ENCODE assay signal across 1 cellular context in the genomic region with DNA sequence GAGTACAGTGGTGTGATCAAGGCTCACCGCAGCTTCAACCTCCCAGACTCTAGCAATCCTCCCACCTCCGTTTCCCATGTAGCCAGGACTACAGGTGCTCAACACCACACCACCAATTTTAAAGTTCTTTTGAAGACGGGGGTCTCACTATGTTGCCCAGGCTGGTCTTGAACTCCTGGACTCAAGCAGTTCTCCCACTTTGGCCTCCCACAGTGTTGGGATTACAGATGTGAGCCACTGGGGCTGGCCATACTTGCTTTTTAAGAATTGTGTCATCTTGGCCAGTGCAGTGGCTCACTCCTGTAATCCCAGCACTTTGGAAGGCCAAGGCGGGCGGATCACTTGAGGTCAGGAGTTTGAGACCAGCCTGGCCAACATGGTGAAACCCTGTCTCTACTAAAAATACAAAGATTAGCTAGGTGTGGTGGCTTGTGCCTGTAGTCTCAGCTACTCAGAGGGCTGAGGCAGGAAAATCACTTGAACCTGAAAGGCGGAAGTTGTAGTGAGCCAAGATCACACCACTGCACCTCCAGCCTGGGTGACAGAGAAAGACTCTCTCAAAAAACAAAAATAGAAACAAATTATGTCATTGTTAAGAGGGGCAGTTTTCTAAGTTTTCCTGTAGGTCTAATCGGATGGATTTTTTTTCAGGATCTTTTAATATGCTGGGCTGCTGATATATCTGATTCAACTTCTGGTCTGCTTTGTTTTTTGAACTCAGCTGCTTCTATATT.
TF ChIP-seq lines count a peak whose summit lies in the region.

No MANE protein-coding gene starts in this region.

TF ChIP-seq in H1, 55 proteins besides CTCF, POLR2A, EP300 and RAD21:
- TF ChIP-seq CTBP2 (IDR thresholded peaks at IDR 0.05; ENCODE audit: borderline replicate concordance, insufficient read depth, insufficient read length, low read length) (no peak), HDAC2 (IDR thresholded peaks at IDR 0.05; ENCODE audit: borderline replicate concordance in 1 of 2, low read depth in 2 of 2, low read length in 2 of 2) (no peak), POU5F1 (IDR thresholded peaks at IDR 0.05; ENCODE audit: low read depth, low read length) (no peak), FOSL1 (IDR thresholded peaks at IDR 0.05; ENCODE audit: insufficient read depth, low read depth, low read length) (no peak), SIX5 (IDR thresholded peaks at IDR 0.05; ENCODE audit: low read depth, low read length) (no peak), GABPA (IDR thresholded peaks at IDR 0.05; ENCODE audit: borderline replicate concordance, insufficient read depth, low read length) (no peak), CHD1 (IDR thresholded peaks at IDR 0.05; ENCODE audit: low read depth, low read length) (no peak), SP2 (IDR thresholded peaks at IDR 0.05; ENCODE audit: low read length) (no peak), YY1 (IDR thresholded peaks at IDR 0.05; ENCODE audit: low read depth, low read length) (no peak), JUN (IDR thresholded peaks at IDR 0.05; ENCODE audit: low read depth, low read length) (no peak), HDAC6 (IDR thresholded peaks at IDR 0.05; ENCODE audit: low read depth, low read length) (no peak), CBX5 (IDR thresholded peaks at IDR 0.05; ENCODE audit: low read depth, low read length) (no peak), TAF1 (IDR thresholded peaks at IDR 0.05; ENCODE audit: low read depth, low read length) (no peak), EGR1 (IDR thresholded peaks at IDR 0.05; ENCODE audit: borderline replicate concordance, low read depth, low read length) (no peak)
- TF ChIP-seq, protein P1, sequence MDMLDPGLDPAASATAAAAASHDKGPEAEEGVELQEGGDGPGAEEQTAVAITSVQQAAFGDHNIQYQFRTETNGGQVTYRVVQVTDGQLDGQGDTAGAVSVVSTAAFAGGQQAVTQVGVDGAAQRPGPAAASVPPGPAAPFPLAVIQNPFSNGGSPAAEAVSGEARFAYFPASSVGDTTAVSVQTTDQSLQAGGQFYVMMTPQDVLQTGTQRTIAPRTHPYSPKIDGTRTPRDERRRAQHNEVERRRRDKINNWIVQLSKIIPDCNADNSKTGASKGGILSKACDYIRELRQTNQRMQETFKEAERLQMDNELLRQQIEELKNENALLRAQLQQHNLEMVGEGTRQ (IDR thresholded peaks at IDR 0.05; ENCODE audit: low read length) = no peak
